Comparison of ENCODE assay signal across 16 cellular contexts in the genomic region with DNA sequence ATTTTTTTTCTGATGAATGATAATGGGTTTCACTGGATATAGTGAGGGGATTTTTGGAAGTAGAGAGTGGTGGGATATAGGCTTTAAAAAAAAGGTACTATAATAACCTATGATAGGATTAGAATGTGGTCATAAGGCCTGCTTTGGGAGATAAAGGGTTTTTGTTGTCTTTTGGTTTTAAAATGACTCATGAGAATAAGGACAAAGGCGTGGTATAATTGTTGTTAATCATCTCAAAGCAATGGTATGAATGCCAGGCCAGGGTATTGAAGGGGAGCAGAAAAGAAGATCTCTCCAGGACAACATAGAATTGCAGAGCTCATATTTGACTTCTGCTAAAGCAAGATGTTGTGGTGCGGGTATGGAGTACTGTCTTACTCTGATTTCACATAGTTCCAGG.
DNase-seq lines count a peak whose midpoint lies in the region; ATAC-seq, FAIRE-seq and TF ChIP-seq lines count a peak whose summit lies in the region.
"Had no signal": no experiment of that assay in that cellular context is flagged by ENCODE, and none has a peak within 500 bp of the region (broad histone marks: within the 10 kb centered on the region; RNA-seq: fewer than 3 reads in every experiment).

No MANE protein-coding gene starts in this region.

- H3K36me3 ChIP-seq in SJSA1 (no peaks in the 10 kb centered on the region), bronchial epithelial cell (ENCODE audit: control insufficient read depth, insufficient read depth, low read length) (no peaks in the 10 kb centered on the region), smooth muscle cell (ENCODE audit: low read depth) (no peaks in the 10 kb centered on the region)

- ATAC-seq in GM21576 (IDR thresholded peaks at IDR 0.05; ENCODE audit: unreplicated experiment), result no peak
- ATAC-seq: Panc1 had no signal

- no peaks in the 10 kb centered on the region for H3K79me2 ChIP-seq in smooth muscle cell (ENCODE audit: low read depth)

- no peak overlapping the region for H2AFZ ChIP-seq in smooth muscle cell (ENCODE audit: low read depth)

- H3K9ac ChIP-seq in smooth muscle cell (ENCODE audit: low read depth), result no peak overlapping the region

- no peaks in the 10 kb centered on the region for H3K9me3 ChIP-seq in SJSA1 (replicated peaks)
- H3K9me3 ChIP-seq in smooth muscle cell (replicated peaks; ENCODE audit: low read depth), result no peaks in the 10 kb centered on the region

- 75% methylated on average over 2 of the region's 2 CpGs for WGBS in smooth muscle cell (ENCODE audit: low lambda C conversion rate)

- FAIRE-seq in bronchial epithelial cell (lab: Jason Lieb, UNC), result no peak
- FAIRE-seq: G401.6, GM12891, HTR-8/SVneo had no signal

- no peak for TF ChIP-seq CTCF in bronchial epithelial cell (IDR thresholded peaks at IDR 0.05; ENCODE audit: insufficient read depth, low read length, severe bottlenecking)
- TF ChIP-seq CTCF in smooth muscle cell (IDR thresholded peaks at IDR 0.05; ENCODE audit: borderline replicate concordance, insufficient read depth, poor library complexity, severe bottlenecking), result no peak

- H3K4me2 ChIP-seq in smooth muscle cell, result no peak overlapping the region

- peaks cover 23% of the 10 kb centered on the region for H3K4me1 ChIP-seq in SJSA1 (replicated peaks)
- H3K4me1 ChIP-seq in smooth muscle cell (ENCODE audit: low read depth), result no peaks in the 10 kb centered on the region

- H3K27ac ChIP-seq in SJSA1 (peak overlapping the region; percentile 70), smooth muscle cell (ENCODE audit: low read depth) (peak overlapping the region; percentile 59)

- H3F3A ChIP-seq in smooth muscle cell (ENCODE audit: low read depth), result no peaks in the 10 kb centered on the region

- DNase-seq in HS-5 (ENCODE audit: low read depth) (peak; percentile 10), SJSA1 (ENCODE audit: low read depth in 1 of 2, low spot score in 2 of 2) (peak in 1 of 2 experiments; percentile 35), bronchial epithelial cell (ENCODE audit: low read depth) (peak; percentile 25), smooth muscle cell (lab: John Stamatoyannopoulos, UW; ENCODE audit: unreplicated experiment) (no peak)
- DNase-seq in activated CD4-positive, alpha-beta T cell treated with anti-CD3 and anti-CD28 coated beads for 1 hour, result no peak
- no peak for DNase-seq in effector CD8-positive, alpha-beta T cell (lab: John Stamatoyannopoulos, UW)
- DNase-seq: ACHN; CD4-positive, CD25-positive, alpha-beta regulatory T cell; DMS53; NCI-H1048; NCI-H82 had no signal

- H4K20me1 ChIP-seq in smooth muscle cell (ENCODE audit: low read depth), result no peaks in the 10 kb centered on the region

- H3K27me3 ChIP-seq in SJSA1 (replicated peaks), result no peaks in the 10 kb centered on the region
- no peaks in the 10 kb centered on the region for H3K27me3 ChIP-seq in bronchial epithelial cell (ENCODE audit: control insufficient read depth, insufficient read depth, low read length)
- H3K27me3 ChIP-seq in smooth muscle cell (ENCODE audit: low read depth), result no peaks in the 10 kb centered on the region

- H3K4me3 ChIP-seq in SJSA1 (no peak overlapping the region), bronchial epithelial cell (ENCODE audit: low read depth, low read length) (no peak overlapping the region), smooth muscle cell (no peak overlapping the region)

Comparison
In these comparisons a context has a peak if more than half of its experiments do, and no peak if none do; other contexts are left out.
1. DNase-seq: peak in HS-5 (single experiment) and bronchial epithelial cell (single experiment); none in smooth muscle cell (single experiment), activated CD4-positive, alpha-beta T cell treated with anti-CD3 and anti-CD28 coated beads for 1 hour (single experiment) and effector CD8-positive, alpha-beta T cell (single experiment).